Comparison of ENCODE assay signal across 39 cellular contexts in the genomic region with DNA sequence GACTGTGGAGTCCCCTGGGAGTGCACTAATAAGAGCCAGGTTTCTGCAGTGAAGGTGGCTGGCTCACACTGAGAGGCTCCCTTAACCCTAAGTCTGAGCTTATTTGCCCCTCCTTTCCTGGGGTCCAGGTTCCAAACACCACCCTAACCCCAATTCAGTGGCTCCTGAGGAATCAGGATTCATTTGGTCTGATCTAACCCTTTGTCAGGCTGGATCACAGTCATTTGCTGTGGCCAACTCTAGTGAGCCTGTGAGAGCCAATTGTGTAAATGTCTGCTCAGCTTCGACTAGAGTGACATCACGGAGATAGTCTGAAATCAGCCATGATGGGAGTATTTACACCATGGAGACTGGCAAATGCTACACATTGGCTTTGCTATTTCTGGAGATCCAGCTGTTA.
"Had no signal": no experiment of that assay in that cellular context is flagged by ENCODE, and none has a peak within 500 bp of the region (broad histone marks: within the 10 kb centered on the region; RNA-seq: fewer than 3 reads in every experiment).

No MANE protein-coding gene starts in this region.

- H3K4me3 Mint-ChIP-seq: activated B cell treated with CpG ODN at 0.5 μM for 24 hours; activated CD4-positive, alpha-beta memory T cell treated with anti-CD3 and anti-CD28 coated beads for 36 hours; activated CD4-positive, alpha-beta T cell treated with anti-CD3 and anti-CD28 coated beads, Interleukin-2, amount 10 ng/mL, durations not matched to agents 24 days and 14 days; activated CD8-positive, alpha-beta memory T cell treated with anti-CD3 and anti-CD28 coated beads, Interleukin-2, amount 10 ng/mL, durations not matched to agents 7 days and 5 days; activated CD8-positive, alpha-beta T cell treated with anti-CD3 and anti-CD28 coated beads for 36 hours; activated naive CD4-positive, alpha-beta T cell treated with anti-CD3 and anti-CD28 coated beads for 36 hours; activated naive CD8-positive, alpha-beta T cell treated with anti-CD3 and anti-CD28 coated beads for 36 hours; activated T-cell treated with anti-CD3 and anti-CD28 coated beads, Interleukin-2, amount 50 U/mL, for 4 hours; activated T-cell treated with anti-CD3 and anti-CD28 coated beads, Interleukin-2, amount 50 U/mL, for 72 hours; activated T-helper 1 cell treated with anti-CD3 and anti-CD28 coated beads, Interleukin-12 subunit alpha, Interleukin-12 subunit beta, Interleukin-2, Interleukin-4 antibody, amounts not matched to agents 30 ng/mL and 10 ng/mL and 1 ng/mL, durations not matched to agents 14 hours and 24 hours and 36 hours; activated T-helper 17 cell treated with anti-CD3 and anti-CD28 coated beads, Interleukin-2, amount 50 U/mL, for 72 hours; central memory CD8-positive, alpha-beta T cell; T-helper 1 cell treated with Interleukin-12 subunit alpha and Interleukin-12 subunit beta and Interleukin-4 antibody, amounts not matched to agents 30 μg/mL and 1 μg/mL, for 36 hours; T-helper 2 cell treated with Interferon-gamma antibody and Interleukin-4, amounts not matched to agents 5 μg/mL and 100 μg/mL, for 36 hours had no signal

- H3K27ac ChIP-seq: adrenal gland, body of pancreas, brain microvascular endothelial cell, breast epithelium, VCaP had no signal

- H3K4me1 Mint-ChIP-seq: activated CD4-positive, alpha-beta T cell treated with anti-CD3 and anti-CD28 coated beads, Interleukin-2, amount 10 ng/mL, durations not matched to agents 24 days and 14 days; activated CD8-positive, alpha-beta memory T cell treated with anti-CD3 and anti-CD28 coated beads, Interleukin-2, amount 10 ng/mL, durations not matched to agents 7 days and 5 days; activated naive CD8-positive, alpha-beta T cell treated with anti-CD3 and anti-CD28 coated beads for 36 hours; activated T-helper 17 cell treated with anti-CD3 and anti-CD28 coated beads, Interleukin-2, amount 50 U/mL, for 72 hours; central memory CD8-positive, alpha-beta T cell had no signal

- H3K27me3 ChIP-seq: adrenal gland, body of pancreas, brain microvascular endothelial cell, breast epithelium had no signal

- H3K27me3 Mint-ChIP-seq: activated B cell treated with CpG ODN at 0.5 μM for 24 hours; activated CD8-positive, alpha-beta T cell treated with anti-CD3 and anti-CD28 coated beads for 36 hours; activated naive CD8-positive, alpha-beta T cell treated with anti-CD3 and anti-CD28 coated beads for 36 hours had no signal

- H3K27ac Mint-ChIP-seq: activated B cell treated with CpG ODN at 0.5 μM for 24 hours; activated CD4-positive, alpha-beta memory T cell treated with anti-CD3 and anti-CD28 coated beads for 36 hours; activated CD4-positive, alpha-beta T cell treated with anti-CD3 and anti-CD28 coated beads, Interleukin-2, amount 10 ng/mL, durations not matched to agents 24 days and 14 days; activated CD8-positive, alpha-beta memory T cell treated with anti-CD3 and anti-CD28 coated beads, Interleukin-2, amount 10 ng/mL, durations not matched to agents 7 days and 5 days; activated CD8-positive, alpha-beta T cell treated with anti-CD3 and anti-CD28 coated beads for 36 hours; activated naive CD4-positive, alpha-beta T cell treated with anti-CD3 and anti-CD28 coated beads for 36 hours; activated naive CD8-positive, alpha-beta T cell treated with anti-CD3 and anti-CD28 coated beads for 36 hours; activated T-cell treated with anti-CD3 and anti-CD28 coated beads, Interleukin-2, amount 50 U/mL, for 72 hours; activated T-helper 1 cell treated with anti-CD3 and anti-CD28 coated beads, Interleukin-12 subunit alpha, Interleukin-12 subunit beta, Interleukin-2, Interleukin-4 antibody, amounts not matched to agents 30 ng/mL and 10 ng/mL and 1 ng/mL, durations not matched to agents 14 hours and 24 hours and 36 hours; activated T-helper 17 cell treated with anti-CD3 and anti-CD28 coated beads, Interleukin-2, amount 50 U/mL, for 72 hours; T-helper 1 cell treated with Interleukin-12 subunit alpha and Interleukin-12 subunit beta and Interleukin-4 antibody, amounts not matched to agents 30 μg/mL and 1 μg/mL, for 36 hours; T-helper 2 cell treated with Interferon-gamma antibody and Interleukin-4, amounts not matched to agents 5 μg/mL and 100 μg/mL, for 36 hours had no signal

- FAIRE-seq: astrocyte, TTC549 had no signal

- H3K4me1 ChIP-seq: adrenal gland, body of pancreas, breast epithelium had no signal

- ATAC-seq: activated CD8-positive, alpha-beta memory T cell treated with anti-CD3 and anti-CD28 coated beads, Interleukin-2, amount 10 ng/mL, durations not matched to agents 7 days and 5 days; activated CD8-positive, alpha-beta T cell treated with anti-CD3 and anti-CD28 coated beads for 36 hours; activated naive CD4-positive, alpha-beta T cell treated with anti-CD3 and anti-CD28 coated beads, Interleukin-2, amount 50 U/mL, for 72 hours; activated T-cell treated with anti-CD3 and anti-CD28 coated beads, Interleukin-2, amount 50 U/mL, for 4 hours; activated T-cell treated with anti-CD3 and anti-CD28 coated beads, Interleukin-2, amount 50 U/mL, for 72 hours; activated T-helper 17 cell treated with anti-CD3 and anti-CD28 coated beads, Interleukin-2, amount 50 U/mL, for 72 hours; body of pancreas had no signal

- H3K36me3 Mint-ChIP-seq: activated CD4-positive, alpha-beta memory T cell treated with anti-CD3 and anti-CD28 coated beads for 36 hours; activated CD8-positive, alpha-beta memory T cell treated with anti-CD3 and anti-CD28 coated beads, Interleukin-2, amount 10 ng/mL, durations not matched to agents 7 days and 5 days; activated naive CD4-positive, alpha-beta T cell treated with anti-CD3 and anti-CD28 coated beads, Interleukin-2, amount 50 U/mL, for 72 hours; activated naive CD8-positive, alpha-beta T cell treated with anti-CD3 and anti-CD28 coated beads for 36 hours had no signal

- H3K36me3 ChIP-seq: adrenal gland, brain microvascular endothelial cell, breast epithelium had no signal

- H3K4me3 ChIP-seq: adrenal gland, body of pancreas, breast epithelium had no signal

- H3K9me3 Mint-ChIP-seq: activated B cell treated with CpG ODN at 0.5 μM for 24 hours; activated CD4-positive, alpha-beta memory T cell treated with anti-CD3 and anti-CD28 coated beads for 36 hours; activated CD4-positive, alpha-beta T cell treated with anti-CD3 and anti-CD28 coated beads, Interleukin-2, amount 10 ng/mL, durations not matched to agents 24 days and 14 days; activated CD8-positive, alpha-beta T cell treated with anti-CD3 and anti-CD28 coated beads for 36 hours; activated naive CD4-positive, alpha-beta T cell treated with anti-CD3 and anti-CD28 coated beads for 36 hours; activated naive CD8-positive, alpha-beta T cell treated with anti-CD3 and anti-CD28 coated beads for 36 hours; activated T-cell treated with anti-CD3 and anti-CD28 coated beads, Interleukin-2, amount 50 U/mL, for 4 hours; activated T-helper 1 cell treated with anti-CD3 and anti-CD28 coated beads, Interleukin-12 subunit alpha, Interleukin-12 subunit beta, Interleukin-2, Interleukin-4 antibody, amounts not matched to agents 30 ng/mL and 10 ng/mL and 1 ng/mL, durations not matched to agents 14 hours and 24 hours and 36 hours; central memory CD8-positive, alpha-beta T cell; T-helper 1 cell treated with Interleukin-12 subunit alpha and Interleukin-12 subunit beta and Interleukin-4 antibody, amounts not matched to agents 30 μg/mL and 1 μg/mL, for 36 hours; T-helper 2 cell treated with Interferon-gamma antibody and Interleukin-4, amounts not matched to agents 5 μg/mL and 100 μg/mL, for 36 hours had no signal

- DNase-seq: activated B cell treated with CpG ODN at 0.5 μM for 24 hours; activated CD4-positive, alpha-beta memory T cell treated with anti-CD3 and anti-CD28 coated beads for 36 hours; activated CD4-positive, alpha-beta T cell treated with anti-CD3 and anti-CD28 coated beads for 4 hours; activated CD4-positive, alpha-beta T cell treated with anti-CD3 and anti-CD28 coated beads, Interleukin-2, amount 10 ng/mL, durations not matched to agents 24 days and 14 days; activated CD4-positive, alpha-beta T cell treated with anti-CD3 and anti-CD28 coated beads, Interleukin-2, amount 50 U/mL, for 1 hour; activated CD4-positive, alpha-beta T cell treated with anti-CD3 and anti-CD28 coated beads, Interleukin-2, amount 50 U/mL, for 4 hours; activated CD4-positive, CD25-positive, alpha-beta regulatory T cell treated with anti-CD3 and anti-CD28 coated beads, Interleukin-2, amount 50 U/mL, for 72 hours; activated CD8-positive, alpha-beta memory T cell treated with anti-CD3 and anti-CD28 coated beads, Interleukin-2, amount 10 ng/mL, durations not matched to agents 7 days and 5 days; activated CD8-positive, alpha-beta T cell treated with anti-CD3 and anti-CD28 coated beads for 36 hours; activated effector memory CD4-positive, alpha-beta T cell treated with anti-CD3 and anti-CD28 coated beads, Interleukin-2, amount 50 U/mL, for 16 hours; activated gamma-delta T cell treated with Interleukin-2 at 50 U/mL for 16 hours; activated naive CD4-positive, alpha-beta T cell; activated naive CD4-positive, alpha-beta T cell treated with anti-CD3 and anti-CD28 coated beads for 36 hours; activated naive CD4-positive, alpha-beta T cell treated with anti-CD3 and anti-CD28 coated beads, Interleukin-2, amount 50 U/mL, for 16 hours; activated naive CD8-positive, alpha-beta T cell treated with anti-CD3 and anti-CD28 coated beads for 36 hours; activated T-cell treated with anti-CD3 and anti-CD28 coated beads for 4 hours; activated T-cell treated with anti-CD3 and anti-CD28 coated beads, Interleukin-2, amount 50 U/mL, for 1 hour; activated T-cell treated with anti-CD3 and anti-CD28 coated beads, Interleukin-2, amount 50 U/mL, for 4 hours; activated T-cell treated with anti-CD3 and anti-CD28 coated beads, Interleukin-2, amount 50 U/mL, for 72 hours; adrenal gland; amniotic stem cell; aorta; body of pancreas; brain microvascular endothelial cell; caudate nucleus; cerebellar nuclear complex; T-helper 1 cell; T-helper 2 cell; T-helper 9 cell had no signal

- H3K9me3 ChIP-seq: adrenal gland, body of pancreas, breast epithelium had no signal
